ENCODE assay signal across 15 cellular contexts in the genomic region with DNA sequence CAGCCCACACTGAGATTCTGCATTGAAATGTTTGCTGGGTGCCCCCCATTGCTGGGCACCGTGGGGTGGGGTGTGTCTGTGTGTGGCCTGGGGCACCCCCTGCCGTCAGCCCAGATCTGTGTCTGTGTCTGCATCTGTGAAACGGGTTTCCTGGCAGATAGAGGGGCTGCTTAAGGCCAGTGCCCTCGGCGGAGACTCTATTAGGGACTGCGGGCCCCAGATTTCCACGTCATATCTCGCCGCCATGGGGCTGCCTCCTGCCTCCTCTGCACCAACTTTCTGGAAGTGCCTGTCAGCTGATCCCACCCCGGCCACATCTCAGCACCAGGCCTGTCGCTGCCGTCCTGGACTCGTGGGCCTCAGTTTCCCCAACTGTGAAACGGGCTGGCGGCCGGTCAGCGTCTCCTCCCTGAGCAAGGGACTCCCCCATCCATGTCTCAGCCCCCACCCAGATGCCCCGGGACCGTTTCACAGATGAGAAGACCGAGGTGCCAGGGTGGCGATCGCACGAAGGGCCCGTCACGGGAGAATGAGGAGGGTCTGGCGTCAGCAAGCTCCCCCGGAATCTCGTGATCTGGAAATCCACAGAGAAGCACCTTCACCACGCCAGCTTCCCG. TPM values are rescaled to one million over a fixed set of nuclear protein-coding genes. Genes with fewer than 3 reads are reported as not detected.
DNase-seq lines count a peak whose midpoint lies in the region; ATAC-seq and TF ChIP-seq lines count a peak whose summit lies in the region.
"Had no signal": no experiment of that assay in that cellular context is flagged by ENCODE, and none has a peak within 500 bp of the region (broad histone marks: within the 10 kb centered on the region; RNA-seq: fewer than 3 reads in every experiment).

No MANE protein-coding gene starts in this region.

- H3K27me3 ChIP-seq in dorsolateral prefrontal cortex: no peaks in the 10 kb centered on the region
- H3K27me3 ChIP-seq: vagina had no signal

- no peak overlapping the region for H3K27ac ChIP-seq in dorsolateral prefrontal cortex
- H3K27ac ChIP-seq: vagina had no signal

- peak; percentile 39 for TF ChIP-seq CTCF in GM12872 (IDR thresholded peaks at IDR 0.05; ENCODE audit: insufficient read depth, low read depth, low read length)
- TF ChIP-seq CTCF in dorsolateral prefrontal cortex (IDR thresholded peaks at IDR 0.05 in 54 of 56, conservative IDR thresholded peaks at IDR 0.05 in 2 of 56; ENCODE audit: low read depth in 1 of 56, partially characterized antibody in 56 of 56): no peak

- peak; percentile 15 for ATAC-seq in GM21360 (IDR thresholded peaks at IDR 0.05; ENCODE audit: unreplicated experiment)
- peak; percentile 4 for ATAC-seq in HG03045 (IDR thresholded peaks at IDR 0.05; ENCODE audit: unreplicated experiment)
- ATAC-seq in GM18519 (IDR thresholded peaks at IDR 0.05; ENCODE audit: low FRiP score, unreplicated experiment): no peak
- ATAC-seq: activated CD8-positive, alpha-beta memory T cell treated with anti-CD3 and anti-CD28 coated beads, Interleukin-2, amount 10 ng/mL, durations not matched to agents 7 days and 5 days had no signal

- intact Hi-C loops in dorsolateral prefrontal cortex (cut with DNase I): no loop called here

- DNase-seq in germinal center (ENCODE audit: low spot score) (peak; percentile 39), SIG-M5 (lab: John Stamatoyannopoulos, UW) (no peak), SKM-1 treated with dmso at 0.1 percent for 144 hours (lab: John Stamatoyannopoulos, UW; ENCODE audit: unreplicated experiment) (no peak), dorsolateral prefrontal cortex (no peak)
- DNase-seq: activated CD8-positive, alpha-beta memory T cell treated with anti-CD3 and anti-CD28 coated beads, Interleukin-2, amount 10 ng/mL, durations not matched to agents 7 days and 5 days; kidney glomerular epithelial cell had no signal

- H3K4me3 ChIP-seq in dorsolateral prefrontal cortex: no peak overlapping the region
- H3K4me3 ChIP-seq: vagina had no signal

RNA-seq across cellular contexts. Expression of gene ARID3A, which starts 21.4 kb away (rescaled TPM):
- total RNA-seq in dorsolateral prefrontal cortex: 10 to 100 TPM in 40 of 120 experiments, 1 to 10 TPM in 80; 3.8 to 17.6 (median 8.7) TPM

RNA-seq across cellular contexts. Expression of gene KISS1R, which starts 30.1 kb away (rescaled TPM):
- 1 to 10 TPM in 59 of 120 experiments, under 1 TPM in 56, not detected in 5; 0.29 to 3.5 (median 1.0) TPM for total RNA-seq in dorsolateral prefrontal cortex
- total RNA-seq: dermis microvascular lymphatic vessel endothelial cell, fibroblast of villous mesenchyme, skeletal muscle tissue, vagina had no signal

RNA-seq across cellular contexts. Expression of gene R3HDM4, which starts 34.2 kb away (rescaled TPM):
- 10 to 100 TPM; 26.1 to 60.5 (median 37.5) TPM for total RNA-seq in dorsolateral prefrontal cortex

RNA-seq across cellular contexts. Expression of gene WDR18, which starts 36.9 kb away (rescaled TPM):
- total RNA-seq in dorsolateral prefrontal cortex: 10 to 100 TPM; 20.6 to 51.2 (median 30.3) TPM

RNA-seq across cellular contexts. Expression of gene GRIN3B, which starts 53.0 kb away (rescaled TPM):
- total RNA-seq in dorsolateral prefrontal cortex: under 1 TPM in 3 of 120 experiments, not detected in 117; 0.13 to 0.76 (median 0.16) TPM
- total RNA-seq: activated CD8-positive, alpha-beta memory T cell treated with anti-CD3 and anti-CD28 coated beads, Interleukin-2, amount 10 ng/mL, durations not matched to agents 7 days and 5 days; naive thymus-derived CD8-positive, alpha-beta T cell; skeletal muscle tissue; vagina had no signal
